17 cellular contexts compared by ENCODE assay signal in the genomic region with DNA sequence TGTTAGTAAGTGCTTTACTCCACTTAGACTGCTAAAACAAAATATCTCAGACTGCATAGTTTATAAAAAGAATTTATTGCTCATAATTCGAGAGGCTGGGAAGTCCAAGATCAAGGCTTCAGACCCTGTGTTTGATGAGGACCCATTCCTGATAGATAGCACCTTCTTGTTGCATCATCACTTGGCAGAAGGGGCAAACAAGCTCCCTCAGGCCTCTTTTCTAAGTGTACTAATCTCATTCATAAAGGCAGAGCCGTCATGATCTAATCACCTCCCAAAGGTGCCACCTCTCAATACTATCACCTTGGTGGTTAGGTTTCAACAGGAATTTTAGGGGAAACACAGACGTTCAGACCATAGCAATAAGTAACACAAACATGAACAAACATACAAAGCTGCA. TPM values are rescaled to one million over a fixed set of nuclear protein-coding genes. Genes with fewer than 3 reads are reported as not detected.
A peak's percentile ranks its signal among the peaks of the same experiment; 100 is the strongest.
DNase-seq lines count a peak whose midpoint lies in the region; ATAC-seq, FAIRE-seq and TF ChIP-seq lines count a peak whose summit lies in the region.
"Had no signal": no experiment of that assay in that cellular context is flagged by ENCODE, and none has a peak within 500 bp of the region (broad histone marks: within the 10 kb centered on the region; RNA-seq: fewer than 3 reads in every experiment).

No MANE protein-coding gene starts in this region.

- H3K9me3 ChIP-seq in Panc1 (ENCODE audit: control insufficient read depth, insufficient read depth, low read depth, low read length) (no peaks in the 10 kb centered on the region), mammary epithelial cell (replicated peaks; ENCODE audit: insufficient read depth, low read length) (no peaks in the 10 kb centered on the region), GM23248 (ENCODE audit: low read depth) (no peaks in the 10 kb centered on the region)

- ATAC-seq in Panc1, result no peak
- ATAC-seq: HepG2 had no signal

- no peak overlapping the region for H3K4me3 ChIP-seq in Panc1 (ENCODE audit: low read depth in 2 of 2, low read length in 2 of 2)
- no peak overlapping the region for H3K4me3 ChIP-seq in mammary epithelial cell (replicated peaks in 1 of 3; ENCODE audit: insufficient read depth in 1 of 3, low read depth in 2 of 3, low read length in 3 of 3)
- no peak overlapping the region for H3K4me3 ChIP-seq in GM23248

- H3K27me3 ChIP-seq in Panc1 (ENCODE audit: control insufficient read depth, insufficient read depth, low read length) (no peaks in the 10 kb centered on the region), mammary epithelial cell (ENCODE audit: insufficient read depth, low read length) (no peaks in the 10 kb centered on the region), GM23248 (replicated peaks; ENCODE audit: insufficient read depth) (no peaks in the 10 kb centered on the region)

- H3K36me3 ChIP-seq in Panc1 (ENCODE audit: control insufficient read depth, insufficient read depth, low read length) (no peaks in the 10 kb centered on the region), mammary epithelial cell (ENCODE audit: insufficient read depth, low read length) (no peaks in the 10 kb centered on the region), GM23248 (ENCODE audit: low read depth) (no peaks in the 10 kb centered on the region)

- in situ Hi-C loops in Panc1 (cut with HindIII; ENCODE audit: low pct_unique_long_range_greater_than_20kb, low sequenced_read_pairs), result no loop called here
- in situ Hi-C loops in mammary epithelial cell (cut with MboI; ENCODE audit: low sequenced_read_pairs in 2 of 2), result no loop called here
- in situ Hi-C loops in GM23248 (cut with MboI), result no loop called here

- H3K79me2 ChIP-seq in mammary epithelial cell (ENCODE audit: insufficient read depth, low read length) (no peaks in the 10 kb centered on the region), GM23248 (ENCODE audit: insufficient read depth) (no peaks in the 10 kb centered on the region)

- no peaks in the 10 kb centered on the region for H3F3A ChIP-seq in GM23248 (ENCODE audit: insufficient read depth)

- intact Hi-C loops in Panc1 (cut with micrococcal nuclease; ENCODE audit: unreplicated experiment) (no loop called here), mammary epithelial cell (cut with micrococcal nuclease) (no loop called here)

- H3K9ac ChIP-seq in mammary epithelial cell (ENCODE audit: insufficient read depth, low read length), result no peak overlapping the region
- H3K9ac ChIP-seq in GM23248, result no peak overlapping the region

- CTCF ChIA-PET in Panc1 (lab: Charles Lee) (no interaction called here), mammary epithelial cell (lab: Charles Lee; ENCODE audit: low non-redundant PET) (no interaction called here)

- POLR2A ChIA-PET in Panc1 (lab: Charles Lee), result interaction anchor here (1.2 kb wide), 1 partner anchor 54 kb away, joined by 3 read pairs; no protein-coding TSS in a partner anchor

- H2AFZ ChIP-seq in mammary epithelial cell (ENCODE audit: low read depth, low read length), result no peak overlapping the region
- H2AFZ ChIP-seq in GM23248, result no peak overlapping the region

- TF ChIP-seq CTCF in Panc1 (IDR thresholded peaks at IDR 0.05) (no peak), mammary epithelial cell (conservative IDR thresholded peaks at IDR 0.05 in 1 of 2, IDR thresholded peaks at IDR 0.05 in 1 of 2; ENCODE audit: extremely low read depth in 1 of 2, insufficient read depth in 1 of 2, low read depth in 1 of 2, low read length in 2 of 2) (no peak)

- dilution Hi-C loops in mammary epithelial cell (cut with HindIII; ENCODE audit: low sequenced_read_pairs), result no loop called here

- H3K4me1 ChIP-seq in Panc1 (ENCODE audit: control insufficient read depth, insufficient read depth, low read length), result no peaks in the 10 kb centered on the region
- H3K4me1 ChIP-seq in mammary epithelial cell (ENCODE audit: insufficient read depth, low read length), result no peaks in the 10 kb centered on the region
- no peaks in the 10 kb centered on the region for H3K4me1 ChIP-seq in GM23248 (ENCODE audit: insufficient read depth)

- WGBS in mammary epithelial cell (ENCODE audit: low coverage, missing lambda C conversion rate), result 89% methylated on average over 3 of the region's 3 CpGs
- WGBS in GM23248 (ENCODE audit: low coverage in 1 of 2, low lambda C conversion rate in 2 of 2, missing lambda C conversion rate in 2 of 2), 2 experiments, result 75 to 82% methylated on average over 3 of the region's 3 CpGs

- H4K20me1 ChIP-seq in mammary epithelial cell (ENCODE audit: insufficient read depth, low read length) (no peaks in the 10 kb centered on the region), GM23248 (ENCODE audit: insufficient read depth) (no peaks in the 10 kb centered on the region)

- DNase-seq in GM18507 (ENCODE audit: extremely low spot score, insufficient read length, low read depth) (no peak), GM19239 (ENCODE audit: insufficient read length, low spot score) (no peak), Panc1 (ENCODE audit: low read depth, low spot score) (no peak), LoVo (ENCODE audit: low spot score) (no peak), mammary epithelial cell (no peak), NCI-H2081 treated with DMSO at 0.1 percent for 48 hours (lab: John Stamatoyannopoulos, UW) (no peak), GM23248 (no peak)
- DNase-seq: C1 segment of cervical spinal cord; CD4-positive, alpha-beta T cell; DND-41; GDM1; GOT3; H9 had no signal

- H3K9me2 ChIP-seq in GM23248 (ENCODE audit: insufficient read depth), result no peaks in the 10 kb centered on the region; the same call in 1 of the 2 replicates

- H3K27ac ChIP-seq in Panc1 (ENCODE audit: low read length) (peak overlapping the region; percentile 13; the same call in 1 of the 2 replicates), mammary epithelial cell (ENCODE audit: insufficient read depth, low read depth, low read length) (no peak overlapping the region), GM23248 (no peak overlapping the region)

- FAIRE-seq in GM18507 (lab: Jason Lieb, UNC) (peak; percentile 26), GM19239 (lab: Jason Lieb, UNC) (peak; percentile 63)
- FAIRE-seq: A204.1, D721Med, HepG2, HTR-8/SVneo had no signal

- H3K4me2 ChIP-seq in mammary epithelial cell (ENCODE audit: insufficient read depth, low read depth, low read length), result no peak overlapping the region
- no peak overlapping the region for H3K4me2 ChIP-seq in GM23248 (ENCODE audit: unreplicated experiment)

- no TSS peak for BruUV-seq in Panc1 (replicated peaks; lab: Mats Ljungman, UMichigan)
- no TSS peak for BruUV-seq in mammary epithelial cell (replicated peaks; lab: Mats Ljungman, UMichigan)

RNA-seq across cellular contexts. Expression of a gene that starts 55.4 kb away (rescaled TPM):
- total RNA-seq in Panc1 (2021; ENCODE audit: unreplicated experiment) (2.4 TPM), mammary epithelial cell (1 to 10 TPM; 1.0 to 4.5 TPM)
- polyA plus RNA-seq in Panc1 (2012; ENCODE audit: insufficient read length), result 0.40 TPM
- polyA plus RNA-seq in mammary epithelial cell (0.34 TPM), GM23248 (2016; fragmentation: Nextera tagmentation; extraction: Ambion mirVana) (1.8 TPM in 2 replicates)
- polyA minus RNA-seq in mammary epithelial cell, result not detected
- total RNA-seq in GM23248 (2014; rRNA removed; shearing (Covaris generic)), result 1.8 and 3.8 TPM in 2 replicates
